In genomic region chr6:112717401-112717800, GRCh38 we compare ENCODE assay signal across 18 cellular contexts.
"Had no signal": no experiment of that assay in that cellular context is flagged by ENCODE, and none has a peak within 500 bp of the region (broad histone marks: within the 10 kb centered on the region; RNA-seq: fewer than 3 reads in every experiment).

No MANE protein-coding gene starts in this region.

- H3K4me3 Mint-ChIP-seq: activated naive CD8-positive, alpha-beta T cell treated with anti-CD3 and anti-CD28 coated beads, Interleukin-2, amount 50 U/mL, for 24 hours; endodermal cell; naive B cell; neural progenitor cell; T-cell had no signal

- H3K9me3 Mint-ChIP-seq: activated naive CD8-positive, alpha-beta T cell treated with anti-CD3 and anti-CD28 coated beads, Interleukin-2, amount 50 U/mL, for 24 hours; endodermal cell; neural progenitor cell had no signal

- H3K4me3 ChIP-seq: cardiac muscle cell, dorsolateral prefrontal cortex, neural progenitor cell, ovary, stomach, thoracic aorta had no signal

- H3K27me3 Mint-ChIP-seq: activated naive CD8-positive, alpha-beta T cell treated with anti-CD3 and anti-CD28 coated beads, Interleukin-2, amount 50 U/mL, for 24 hours; naive B cell; T-cell had no signal

- H3K36me3 ChIP-seq: cardiac muscle cell, neural progenitor cell, ovary, stomach, thoracic aorta had no signal

- H3K9me3 ChIP-seq: ovary, stomach, thoracic aorta had no signal

- ATAC-seq: activated naive CD8-positive, alpha-beta T cell treated with anti-CD3 and anti-CD28 coated beads, Interleukin-2, amount 50 U/mL, for 24 hours; T-cell had no signal

- H3K4me1 Mint-ChIP-seq: activated naive CD8-positive, alpha-beta T cell treated with anti-CD3 and anti-CD28 coated beads, Interleukin-2, amount 50 U/mL, for 24 hours; endodermal cell; naive B cell; neural progenitor cell; T-cell had no signal

- H3K27me3 ChIP-seq: cardiac muscle cell, dorsolateral prefrontal cortex, neural progenitor cell, ovary, stomach had no signal

- H3K4me2 ChIP-seq: neural progenitor cell had no signal

- H3K36me3 Mint-ChIP-seq: naive B cell, neural progenitor cell, T-cell had no signal

- H3K9ac ChIP-seq: neural progenitor cell had no signal

- H3K27ac Mint-ChIP-seq: activated naive CD8-positive, alpha-beta T cell treated with anti-CD3 and anti-CD28 coated beads, Interleukin-2, amount 50 U/mL, for 24 hours; endodermal cell; naive B cell; neural progenitor cell; T-cell had no signal

- H3K4me1 ChIP-seq: neural progenitor cell, stomach had no signal

- DNase-seq: activated CD4-positive, CD25-positive, alpha-beta regulatory T cell treated with anti-CD3 and anti-CD28 coated beads, Interleukin-2, amount 50 U/mL, for 72 hours; activated naive CD4-positive, alpha-beta T cell treated with Interleukin-2 at 50 U/mL for 16 hours; activated naive CD8-positive, alpha-beta T cell treated with anti-CD3 and anti-CD28 coated beads, Interleukin-2, amount 50 U/mL, for 24 hours; dorsolateral prefrontal cortex; endodermal cell; erythroblast; islet precursor cell; mammary epithelial cell; naive B cell; ovary; stimulated activated CD4-positive, alpha-beta T cell treated with anti-CD3 and anti-CD28 coated beads, Interleukin-12 subunit alpha, Interleukin-12 subunit beta, amount 100 ng/mL, for 4 hours; stimulated activated CD4-positive, alpha-beta T cell treated with anti-CD3 and anti-CD28 coated beads, Interleukin-2, amount 100 ng/mL, for 24 hours; stomach; T-cell; T1000 had no signal

- H2AFZ ChIP-seq: neural progenitor cell had no signal

- H3K27ac ChIP-seq: cardiac muscle cell, dorsolateral prefrontal cortex, neural progenitor cell, ovary, stomach, thoracic aorta had no signal
